In the genomic region with DNA sequence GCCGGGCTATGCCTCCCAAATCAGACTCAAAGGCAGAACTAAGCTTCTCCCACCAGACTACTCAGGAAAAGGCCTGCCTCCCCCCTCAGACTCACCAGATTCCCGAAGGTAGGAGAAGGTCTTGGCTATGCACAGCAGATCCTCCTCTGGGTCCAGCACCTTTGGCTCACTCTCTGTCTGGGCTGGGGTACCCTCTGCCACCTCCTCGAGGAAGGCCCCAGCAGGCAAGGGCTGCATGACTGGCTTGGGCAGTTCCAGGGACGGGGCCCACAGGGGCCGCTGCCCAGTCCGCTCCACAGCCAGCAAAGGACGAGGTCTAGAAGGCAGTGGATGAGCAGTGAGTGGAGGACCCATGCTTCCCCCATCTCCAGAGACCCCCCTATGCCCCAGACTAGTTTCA, we compare ENCODE assay signal across 13 cellular contexts. TPM values are rescaled to one million over a fixed set of nuclear protein-coding genes. Genes with fewer than 3 reads are reported as not detected.
DNase-seq lines count a peak whose midpoint lies in the region; ATAC-seq and TF ChIP-seq lines count a peak whose summit lies in the region.
"Had no signal": no experiment of that assay in that cellular context is flagged by ENCODE, and none has a peak within 500 bp of the region (broad histone marks: within the 10 kb centered on the region; RNA-seq: fewer than 3 reads in every experiment).

No MANE protein-coding gene starts in this region.

- no peak for DNase-seq in heart left ventricle
- DNase-seq in Right ventricle myocardium inferior (ENCODE audit: missing footprints) = no peak
- DNase-seq in activated T-cell treated with anti-CD3 and anti-CD28 coated beads, Interleukin-2, amount 50 U/mL, for 48 hours = peak; percentile 64 to 69
- DNase-seq in lower lobe of right lung = no peak
- DNase-seq in thyroid gland = no peak
- no peak for DNase-seq in NCI-H82 (lab: John Stamatoyannopoulos, UW)
- DNase-seq: NCI-H187, NCI-H69, testis had no signal

- 57 to 85% (median 82%) methylated on average over 3 to 7 of the region's 7 CpGs for WGBS in heart left ventricle, 4 donors
- WGBS in thyroid gland, 2 donors = 82 to 84% methylated on average over 5 of the region's 7 CpGs

- H3K36me3 ChIP-seq in heart left ventricle = peaks cover 0 to 63% (median 28%) of the 10 kb centered on the region in 9 donors
- H3K36me3 ChIP-seq in lower lobe of right lung = peaks cover 45% of the 10 kb centered on the region
- peaks cover 20 to 21% of the 10 kb centered on the region in 2 donors for H3K36me3 ChIP-seq in thyroid gland

- H3K4me3 ChIP-seq in heart left ventricle (peak overlapping the region in 3 of 12 donors; percentile 11 to 90 (median 87)), lower lobe of right lung (peak overlapping the region; percentile 83), thyroid gland (replicated peaks in 1 of 3) (peak overlapping the region in 1 of 3 donors; percentile 69)
- H3K4me3 ChIP-seq: coronary artery, testis had no signal

- ATAC-seq in heart left ventricle = no peak
- no peak for ATAC-seq in Right ventricle myocardium inferior
- ATAC-seq in lower lobe of right lung = no peak
- ATAC-seq in GM19463 (IDR thresholded peaks at IDR 0.05; ENCODE audit: unreplicated experiment) = no peak
- ATAC-seq in HG03342 (IDR thresholded peaks at IDR 0.05; ENCODE audit: unreplicated experiment) = no peak
- ATAC-seq: HCT116 had no signal

- H3K27me3 ChIP-seq in heart left ventricle (no peaks in the 10 kb centered on the region), lower lobe of right lung (ENCODE audit: low read depth) (no peaks in the 10 kb centered on the region), thyroid gland (no peaks in the 10 kb centered on the region)
- H3K27me3 ChIP-seq: testis had no signal

- TF ChIP-seq CTCF in heart left ventricle (IDR thresholded peaks at IDR 0.05) (no peak), lower lobe of right lung (IDR thresholded peaks at IDR 0.05) (no peak), thyroid gland (IDR thresholded peaks at IDR 0.05) (no peak)

- no peaks in the 10 kb centered on the region for H3K9me3 ChIP-seq in heart left ventricle
- H3K9me3 ChIP-seq in lower lobe of right lung = no peaks in the 10 kb centered on the region
- no peaks in the 10 kb centered on the region for H3K9me3 ChIP-seq in thyroid gland
- H3K9me3 ChIP-seq: testis had no signal

- H3K27ac ChIP-seq in heart left ventricle (peak overlapping the region in 8 of 12 donors; percentile 6 to 100 (median 98)), lower lobe of right lung (peak overlapping the region; percentile 91), thyroid gland (peak overlapping the region; percentile 99 to 100 (median 100))
- H3K27ac ChIP-seq: coronary artery, testis had no signal

- TF ChIP-seq POLR2A in heart left ventricle (IDR thresholded peaks at IDR 0.05) (no peak), thyroid gland (IDR thresholded peaks at IDR 0.05) (no peak)

- H3K4me1 ChIP-seq in heart left ventricle (peaks cover 9 to 95% (median 82%) of the 10 kb centered on the region in 12 donors), lower lobe of right lung (peaks cover 91% of the 10 kb centered on the region), thyroid gland (peaks cover 74 to 82% of the 10 kb centered on the region in 2 donors)

- intact Hi-C loops in heart left ventricle (cut with DNase I) = no loop called here
- intact Hi-C loops in Right ventricle myocardium inferior (cut with DNase I) = no loop called here
- intact Hi-C loops in lower lobe of right lung (cut with DNase I) = no loop called here
- intact Hi-C loops in thyroid gland (cut with DNase I) = no loop called here

RNA-seq across cellular contexts. Expression of a gene that starts 3.3 kb away (rescaled TPM):
- total RNA-seq in heart left ventricle = 10 to 100 TPM; 10.1 to 57.0 (median 20.3) TPM
- 10 to 100 TPM in 1 of 2 donors, 1 to 10 TPM in 1; 6.9 to 30.1 TPM for polyA plus RNA-seq in heart left ventricle
- 13.2 TPM for total RNA-seq in Right ventricle myocardium inferior
- 48.8 TPM for total RNA-seq in lower lobe of right lung
- total RNA-seq in thyroid gland = 10 to 100 TPM; 31.0 to 78.1 (median 48.0) TPM

RNA-seq across cellular contexts. Expression of a gene that starts 8.7 kb away (rescaled TPM):
- total RNA-seq in heart left ventricle (100 to 1,000 TPM; 239 to 398 (median 316) TPM), Right ventricle myocardium inferior (412 TPM), lower lobe of right lung (68.6 TPM), thyroid gland (100 to 1,000 TPM in 1 of 4 donors, 10 to 100 TPM in 3; 66.1 to 147 (median 97.5) TPM)
- polyA plus RNA-seq in heart left ventricle = 100 to 1,000 TPM; 226 to 247 TPM

RNA-seq across cellular contexts. Expression of a gene that starts 39.0 kb away (rescaled TPM):
- total RNA-seq in heart left ventricle (10 to 100 TPM in 7 of 9 donors, 1 to 10 TPM in 2; 7.8 to 19.7 (median 13.8) TPM), Right ventricle myocardium inferior (14.0 TPM), lower lobe of right lung (28.4 TPM), thyroid gland (10 to 100 TPM; 13.9 to 20.8 (median 17.6) TPM)
- polyA plus RNA-seq in heart left ventricle = 10 to 100 TPM; 10.9 to 16.7 TPM

RNA-seq across cellular contexts. Expression of a gene that starts 40.7 kb away (rescaled TPM):
- total RNA-seq in heart left ventricle = 10 to 100 TPM; 25.4 to 56.8 (median 40.0) TPM
- polyA plus RNA-seq in heart left ventricle = 10 to 100 TPM; 28.7 to 28.9 TPM
- total RNA-seq in Right ventricle myocardium inferior = 48.4 TPM
- 6.7 TPM for total RNA-seq in lower lobe of right lung
- total RNA-seq in thyroid gland = 10 to 100 TPM; 19.6 to 22.0 (median 20.3) TPM

Comparison
In these comparisons a context has a peak if more than half of its experiments do, and no peak if none do; other contexts are left out.
1. DNase-seq: peak in activated T-cell treated with anti-CD3 and anti-CD28 coated beads, Interleukin-2, amount 50 U/mL, for 48 hours (2 of 2); none in heart left ventricle (0 of 5), Right ventricle myocardium inferior (single experiment), lower lobe of right lung (single experiment), thyroid gland (0 of 2) and NCI-H82 (single experiment).
2. Peak in every context shown above with its lines, with median percentiles within 50 percentile points of each other: H3K27ac ChIP-seq.